In genomic region chr5:111735829-111736228, GRCh38 we compare ENCODE assay signal across 9 cellular contexts.
DNase-seq lines count a peak whose midpoint lies in the region; ATAC-seq and TF ChIP-seq lines count a peak whose summit lies in the region.
"Had no signal": no experiment of that assay in that cellular context is flagged by ENCODE, and none has a peak within 500 bp of the region (broad histone marks: within the 10 kb centered on the region; RNA-seq: fewer than 3 reads in every experiment).

No MANE protein-coding gene starts in this region.

- H3K9me3 ChIP-seq in RWPE2 (ENCODE audit: severe bottlenecking): no peaks in the 10 kb centered on the region

- no peaks in the 10 kb centered on the region for H3K27me3 ChIP-seq in RWPE2 (ENCODE audit: insufficient read depth, poor library complexity, severe bottlenecking)

- peaks cover 4% of the 10 kb centered on the region; the same call in 1 of the 2 replicates for H3K36me3 ChIP-seq in RWPE2 (ENCODE audit: low read depth)

- peak; percentile 91 for DNase-seq in RWPE2 (ENCODE audit: low spot score)
- peak; percentile 97 to 98 for DNase-seq in foreskin fibroblast
- peak in 2 of 3 donors; percentile 21 to 30 for DNase-seq in stimulated activated CD4-positive, alpha-beta T cell treated with anti-CD3 and anti-CD28 coated beads, Interleukin-12 subunit alpha, Interleukin-12 subunit beta, amount 100 ng/mL, for 48 hours (ENCODE audit: low read depth in 2 of 3, low spot score in 1 of 3)
- DNase-seq in effector CD8-positive, alpha-beta T cell (lab: John Stamatoyannopoulos, UW): no peak
- no peak for DNase-seq in effector CD4-positive, alpha-beta T cell
- DNase-seq in NCI-H2196 treated with DMSO at 0.1 percent for 48 hours (lab: John Stamatoyannopoulos, UW; ENCODE audit: unreplicated experiment): no peak
- DNase-seq: activated CD4-positive, CD25-positive, alpha-beta regulatory T cell had no signal

- no peak for TF ChIP-seq CTCF in RWPE2 (IDR thresholded peaks at IDR 0.05; ENCODE audit: poor library complexity, severe bottlenecking)
- no peak for TF ChIP-seq CTCF in foreskin fibroblast (IDR thresholded peaks at IDR 0.05; ENCODE audit: low read depth, low read length)

- peaks cover 20% of the 10 kb centered on the region for H3K4me1 ChIP-seq in RWPE2 (ENCODE audit: insufficient read depth, poor library complexity, severe bottlenecking)

- ATAC-seq in GM19463 (IDR thresholded peaks at IDR 0.05; ENCODE audit: unreplicated experiment) (peak; percentile 58), RWPE2 (ENCODE audit: low read depth) (peak; percentile 98), GM18502 (IDR thresholded peaks at IDR 0.05; ENCODE audit: poor library complexity, unreplicated experiment) (no peak)

- H3K27ac ChIP-seq in RWPE2 (ENCODE audit: poor library complexity, severe bottlenecking): no peak overlapping the region

- no peak overlapping the region for H3K4me3 ChIP-seq in RWPE2 (ENCODE audit: severe bottlenecking)
- H3K4me3 ChIP-seq in foreskin fibroblast (ENCODE audit: low read depth in 1 of 2, low read length in 2 of 2): no peak overlapping the region

Comparison
In these comparisons a context has a peak if more than half of its experiments do, and no peak if none do; other contexts are left out.
1. DNase-seq: peak in RWPE2 (single experiment), foreskin fibroblast (2 of 2) and stimulated activated CD4-positive, alpha-beta T cell treated with anti-CD3 and anti-CD28 coated beads, Interleukin-12 subunit alpha, Interleukin-12 subunit beta, amount 100 ng/mL, for 48 hours (2 of 3); none in effector CD8-positive, alpha-beta T cell (single experiment), effector CD4-positive, alpha-beta T cell (single experiment) and NCI-H2196 treated with DMSO at 0.1 percent for 48 hours (single experiment).